In genomic region chr3:14286887-14287496, GRCh38 we compare ENCODE assay signal across 20 cellular contexts.
DNase-seq lines count a peak whose midpoint lies in the region; ATAC-seq and TF ChIP-seq lines count a peak whose summit lies in the region.
"Had no signal": no experiment of that assay in that cellular context is flagged by ENCODE, and none has a peak within 500 bp of the region (broad histone marks: within the 10 kb centered on the region; RNA-seq: fewer than 3 reads in every experiment).

No MANE protein-coding gene starts in this region.

- no peak overlapping the region for H3K27ac ChIP-seq in neuronal stem cell (replicated peaks; ENCODE audit: low read length)
- H3K27ac ChIP-seq in CD8-positive, alpha-beta T cell (ENCODE audit: low read depth, low read length): no peak overlapping the region
- H3K27ac ChIP-seq: uterus had no signal

- peaks cover 0 to 35% (median 0%) of the 10 kb centered on the region in 3 experiments for H3K27me3 ChIP-seq in neuronal stem cell (ENCODE audit: control insufficient read depth in 3 of 3, insufficient read depth in 3 of 3, low read depth in 1 of 3, low read length in 3 of 3)
- H3K27me3 ChIP-seq in CD8-positive, alpha-beta T cell (ENCODE audit: insufficient read depth, low read length): no peaks in the 10 kb centered on the region
- H3K27me3 ChIP-seq: uterus had no signal

- no peaks in the 10 kb centered on the region for H3K9me3 Mint-ChIP-seq in CD8-positive, alpha-beta T cell
- H3K9me3 Mint-ChIP-seq: activated B cell treated with CpG ODN at 0.5 μM for 24 hours; activated T-helper 2 cell treated with anti-CD3 and anti-CD28 coated beads, Interferon-gamma antibody, Interleukin-2, Interleukin-4, amounts not matched to agents 10 μg/mL and 5 μg/mL and 100 μg/mL, durations not matched to agents 14 hours and 24 hours and 36 hours; CD4-positive, alpha-beta T cell; neural crest cell had no signal

- intact Hi-C loops in CD8-positive, alpha-beta T cell (cut with DNase I, micrococcal nuclease): no loop called here

- no peaks in the 10 kb centered on the region for H3K36me3 ChIP-seq in neuronal stem cell (replicated peaks in 1 of 2; ENCODE audit: control insufficient read depth in 2 of 2, insufficient read depth in 2 of 2, low read length in 2 of 2)
- H3K36me3 ChIP-seq in CD8-positive, alpha-beta T cell (ENCODE audit: insufficient read depth, low read length): no peaks in the 10 kb centered on the region
- H3K36me3 ChIP-seq: uterus had no signal

- TF ChIP-seq CTCF in CD8-positive, alpha-beta T cell (IDR thresholded peaks at IDR 0.05): no peak

- H3K27ac Mint-ChIP-seq in CD8-positive, alpha-beta T cell: no peak overlapping the region
- H3K27ac Mint-ChIP-seq: activated B cell treated with CpG ODN at 0.5 μM for 24 hours; activated T-helper 2 cell treated with anti-CD3 and anti-CD28 coated beads, Interferon-gamma antibody, Interleukin-2, Interleukin-4, amounts not matched to agents 10 μg/mL and 5 μg/mL and 100 μg/mL, durations not matched to agents 14 hours and 24 hours and 36 hours; CD4-positive, alpha-beta T cell had no signal

- no peak overlapping the region for H3K4me3 ChIP-seq in neuronal stem cell (ENCODE audit: low read length in 2 of 2)
- no peak overlapping the region for H3K4me3 ChIP-seq in CD8-positive, alpha-beta T cell (ENCODE audit: low read depth, low read length)
- H3K4me3 ChIP-seq: A549, GM12878, uterus had no signal

- no peak overlapping the region for H4K8ac ChIP-seq in neuronal stem cell (ENCODE audit: low read depth, low read length)

- no peak overlapping the region for H3K4me2 ChIP-seq in neuronal stem cell (ENCODE audit: insufficient read depth, low read length, poor library complexity, severe bottlenecking)
- H3K4me2 ChIP-seq: A549 had no signal

- peak overlapping the region; percentile 3 for H2BK15ac ChIP-seq in neuronal stem cell (ENCODE audit: low read length)

- DNase-seq in NCI-H2107 treated with DMSO at 0.1 percent for 48 hours (lab: John Stamatoyannopoulos, UW; ENCODE audit: unreplicated experiment): peak; percentile 88
- no peak for DNase-seq in NCI-H2107 (lab: John Stamatoyannopoulos, UW)
- DNase-seq in NCI-H1105 treated with DMSO at 0.1 percent for 48 hours (lab: John Stamatoyannopoulos, UW): peak; percentile 83
- peak; percentile 47 for DNase-seq in NCI-H748 treated with DMSO at 0.1 percent for 48 hours (lab: John Stamatoyannopoulos, UW)
- no peak for DNase-seq in neuronal stem cell (ENCODE audit: low spot score)
- no peak for DNase-seq in retina
- no peak for DNase-seq in CD8-positive, alpha-beta T cell
- DNase-seq: activated B cell treated with CpG ODN at 0.5 μM for 24 hours; amygdala; CD4-positive, alpha-beta T cell; cerebellar nuclear complex; hypothalamus; kidney glomerular epithelial cell; right cardiac atrium; uterus had no signal

- no peaks in the 10 kb centered on the region for H3K79me1 ChIP-seq in neuronal stem cell (ENCODE audit: low read depth, low read length)

- no peak overlapping the region for H2AK5ac ChIP-seq in neuronal stem cell (ENCODE audit: low read depth, low read length)

- no peak overlapping the region for H3K9ac ChIP-seq in neuronal stem cell (ENCODE audit: low read depth, low read length, poor library complexity)

- H2BK120ac ChIP-seq in neuronal stem cell (ENCODE audit: low read depth, low read length): no peak overlapping the region

- H2BK5ac ChIP-seq in neuronal stem cell (ENCODE audit: low read length): no peak overlapping the region

- H2BK12ac ChIP-seq in neuronal stem cell (ENCODE audit: low read length): no peak overlapping the region

- no peaks in the 10 kb centered on the region for H3K4me1 Mint-ChIP-seq in CD8-positive, alpha-beta T cell (ENCODE audit: low read depth)
- H3K4me1 Mint-ChIP-seq: activated B cell treated with CpG ODN at 0.5 μM for 24 hours had no signal

- CTCF ChIA-PET in CD8-positive, alpha-beta T cell (lab: Charles Lee): no interaction called here

- no peak overlapping the region for H2AFZ ChIP-seq in neuronal stem cell (ENCODE audit: low read length)

- no peak for ATAC-seq in HG03139 (IDR thresholded peaks at IDR 0.05; ENCODE audit: unreplicated experiment)
- ATAC-seq in CD8-positive, alpha-beta T cell: no peak
- ATAC-seq: A549, GM12878, right cardiac atrium had no signal

- no peak overlapping the region for H3K4me3 Mint-ChIP-seq in CD8-positive, alpha-beta T cell
- H3K4me3 Mint-ChIP-seq: activated B cell treated with CpG ODN at 0.5 μM for 24 hours; CD4-positive, alpha-beta T cell; neural crest cell had no signal

- POLR2A ChIA-PET in CD8-positive, alpha-beta T cell (lab: Charles Lee): no interaction called here

- H4K91ac ChIP-seq in neuronal stem cell (ENCODE audit: low read depth, low read length, poor library complexity): no peak overlapping the region

- no peaks in the 10 kb centered on the region for H3K36me3 Mint-ChIP-seq in CD8-positive, alpha-beta T cell

- H3K4me1 ChIP-seq in neuronal stem cell (ENCODE audit: control insufficient read depth in 2 of 2, insufficient read depth in 1 of 2, low read depth in 1 of 2, low read length in 2 of 2): peaks cover 0 to 11% of the 10 kb centered on the region in 2 donors
- no peaks in the 10 kb centered on the region for H3K4me1 ChIP-seq in CD8-positive, alpha-beta T cell (ENCODE audit: insufficient read depth, low read length)
- H3K4me1 ChIP-seq: uterus had no signal

- WGBS in neuronal stem cell (ENCODE audit: extremely low coverage in 2 of 2, insufficient read length in 2 of 2, insufficient replicate concordance in 1 of 2), 2 donors: no CpG with 5 or more reads among the region's 7 CpGs

- H3K18ac ChIP-seq in neuronal stem cell (ENCODE audit: low read length): peak overlapping the region; percentile 13

- H3K27me3 Mint-ChIP-seq in CD8-positive, alpha-beta T cell (ENCODE audit: low read depth): no peaks in the 10 kb centered on the region
- H3K27me3 Mint-ChIP-seq: CD4-positive, alpha-beta T cell had no signal

- H3K23ac ChIP-seq in neuronal stem cell (ENCODE audit: low read depth, low read length, poor library complexity): no peak overlapping the region

- no peak overlapping the region for H3K4ac ChIP-seq in neuronal stem cell (ENCODE audit: low read length)

- H3K9me3 ChIP-seq in neuronal stem cell (replicated peaks in 1 of 2; ENCODE audit: control insufficient read depth in 2 of 2, insufficient read depth in 1 of 2, low read depth in 1 of 2, low read length in 2 of 2): no peaks in the 10 kb centered on the region
- H3K9me3 ChIP-seq in CD8-positive, alpha-beta T cell (ENCODE audit: low read length): no peaks in the 10 kb centered on the region
- H3K9me3 ChIP-seq: A549, uterus had no signal

- no peak overlapping the region for H3K14ac ChIP-seq in neuronal stem cell (ENCODE audit: low read length)

Comparison
In these comparisons a context has a peak if more than half of its experiments do, and no peak if none do; other contexts are left out.
1. DNase-seq: peak in NCI-H2107 treated with DMSO at 0.1 percent for 48 hours (single experiment), NCI-H1105 treated with DMSO at 0.1 percent for 48 hours (single experiment) and NCI-H748 treated with DMSO at 0.1 percent for 48 hours (single experiment); none in NCI-H2107 (single experiment), neuronal stem cell (single experiment), retina (single experiment) and CD8-positive, alpha-beta T cell (0 of 7).